Comparison of ENCODE assay signal across 23 cellular contexts in genomic region chr15:100731259-100732156, GRCh38.
DNase-seq lines count a peak whose midpoint lies in the region; ATAC-seq, FAIRE-seq and TF ChIP-seq lines count a peak whose summit lies in the region.
"Had no signal": no experiment of that assay in that cellular context is flagged by ENCODE, and none has a peak within 500 bp of the region (broad histone marks: within the 10 kb centered on the region; RNA-seq: fewer than 3 reads in every experiment).

No MANE protein-coding gene starts in this region.

- no peak for TF ChIP-seq RAD21 in H1 (IDR thresholded peaks at IDR 0.05 in 1 of 2, conservative IDR thresholded peaks at IDR 0.05 in 1 of 2; ENCODE audit: low read depth in 2 of 2, low read length in 2 of 2)

- H4K5ac ChIP-seq in H1 (ENCODE audit: insufficient read length, low read depth, low read length): no peak overlapping the region

- no peak overlapping the region for H2BK5ac ChIP-seq in H1 (ENCODE audit: low read depth, low read length)

- TF ChIP-seq POLR2A in NB4 (IDR thresholded peaks at IDR 0.05; ENCODE audit: extremely low read depth, insufficient read length) (no peak), H1 (IDR thresholded peaks at IDR 0.05; ENCODE audit: control extremely low read depth in 1 of 2, low read depth in 2 of 2, low read length in 2 of 2) (no peak)

- H3K9me3 ChIP-seq in H1 (ENCODE audit: insufficient read depth in 2 of 2, low read depth in 1 of 2, low read length in 1 of 2): no peaks in the 10 kb centered on the region
- H3K9me3 ChIP-seq: psoas muscle, upper lobe of right lung had no signal

- ATAC-seq in HG03342 (IDR thresholded peaks at IDR 0.05; ENCODE audit: unreplicated experiment) (no peak), HG03159 (IDR thresholded peaks at IDR 0.05; ENCODE audit: unreplicated experiment) (no peak)
- ATAC-seq: psoas muscle, upper lobe of right lung had no signal

- no peaks in the 10 kb centered on the region for H3K27me3 ChIP-seq in H1 (replicated peaks in 1 of 4; ENCODE audit: control insufficient read depth in 3 of 4, extremely low read depth in 1 of 4, insufficient read depth in 3 of 4, low read length in 3 of 4)
- no peaks in the 10 kb centered on the region for H3K27me3 ChIP-seq in H7 (ENCODE audit: control insufficient read depth, insufficient read depth, low read length)
- H3K27me3 ChIP-seq: upper lobe of right lung had no signal

- H3K79me1 ChIP-seq in H1 (ENCODE audit: low read depth, low read length): no peaks in the 10 kb centered on the region

- no peak for FAIRE-seq in H1 (lab: Jason Lieb, UNC)
- FAIRE-seq: endothelial cell of umbilical vein, GM12891, small intestine had no signal

- H3K4me2 ChIP-seq in H1 (ENCODE audit: insufficient read depth in 1 of 2, low read depth in 2 of 2, low read length in 2 of 2): no peak overlapping the region
- H3K4me2 ChIP-seq: KMS-11 had no signal

- H3K23me2 ChIP-seq in H1 (ENCODE audit: low read depth, low read length): no peaks in the 10 kb centered on the region

- no peak overlapping the region for H2BK120ac ChIP-seq in H1 (replicated peaks; ENCODE audit: low read depth, low read length)

- no peak overlapping the region for H3K56ac ChIP-seq in H1 (replicated peaks; ENCODE audit: insufficient read length, low read depth, low read length)

- H3K27ac ChIP-seq in H1 (ENCODE audit: low read depth, low read length): no peak overlapping the region
- H3K27ac ChIP-seq: KMS-11, psoas muscle, upper lobe of right lung had no signal

- H3K18ac ChIP-seq in H1 (ENCODE audit: extremely low read depth, low read length): no peak overlapping the region

- H3K4ac ChIP-seq in H1 (replicated peaks; ENCODE audit: insufficient read length, low read depth, low read length): no peak overlapping the region

- H3K9ac ChIP-seq in H1 (replicated peaks in 1 of 4; ENCODE audit: extremely low read depth in 1 of 4, low read depth in 3 of 4, low read length in 3 of 4): no peak overlapping the region
- H3K9ac ChIP-seq: KMS-11 had no signal

- H3K23ac ChIP-seq in H1 (ENCODE audit: insufficient read length): no peak overlapping the region

- H4K91ac ChIP-seq in H1 (replicated peaks; ENCODE audit: insufficient read length, low read length): no peak overlapping the region

- H2BK15ac ChIP-seq in H1 (ENCODE audit: low read length): no peak overlapping the region

- no peak overlapping the region for H4K8ac ChIP-seq in H1 (ENCODE audit: extremely low read depth, insufficient read depth, low read length)

- H3K4me1 ChIP-seq in H1 (replicated peaks in 1 of 4; ENCODE audit: control insufficient read depth in 3 of 4, insufficient read depth in 4 of 4, low read length in 3 of 4): peaks cover 0 to 3% (median 0%) of the 10 kb centered on the region in 4 experiments; a peak in 2 of 7 replicates

- no peak overlapping the region for H2AFZ ChIP-seq in H1 (ENCODE audit: low read length)

- no peak overlapping the region for H3K14ac ChIP-seq in H1 (ENCODE audit: insufficient read length)

- no peak for TF ChIP-seq EP300 in H1 (IDR thresholded peaks at IDR 0.05; ENCODE audit: borderline replicate concordance in 1 of 2, low read depth in 2 of 2, low read length in 2 of 2)

- no peak for TF ChIP-seq CTCF in NB4 (IDR thresholded peaks at IDR 0.05; ENCODE audit: low read depth, low read length)
- TF ChIP-seq CTCF in H1 (IDR thresholded peaks at IDR 0.05; ENCODE audit: control extremely low read depth in 1 of 3, insufficient read depth in 1 of 3, low read depth in 1 of 3, low read length in 3 of 3): no peak

- CTCF ChIA-PET in H1 (lab: Charles Lee; ENCODE audit: partially characterized antibody): interaction anchor here (1.9 kb wide), 1 partner anchor 138 kb away, joined by 5 read pairs; no protein-coding TSS in a partner anchor

- WGBS in H1 (ENCODE audit: extremely low coverage in 1 of 2, insufficient coverage in 1 of 2, insufficient read length in 1 of 2, insufficient replicate concordance in 2 of 2, low coverage in 1 of 2, low lambda C conversion rate in 2 of 2, missing lambda C conversion rate in 1 of 2), 2 experiments: 95% methylated on average over 9 of the region's 10 CpGs; no CpG with 5 or more reads in 1 of the 2 experiments

- H2BK12ac ChIP-seq in H1 (ENCODE audit: low read depth, low read length): no peak overlapping the region

- DNase-seq in GM04503 (ENCODE audit: low read depth) (peak; percentile 37), NB4 (ENCODE audit: low read depth) (peak; percentile 39), H1 (ENCODE audit: low read depth in 1 of 2, low spot score in 2 of 2) (no peak), myocyte (ENCODE audit: low read depth) (peak; percentile 44), H7 (no peak), NCI-H146 (lab: John Stamatoyannopoulos, UW) (no peak)
- DNase-seq: activated CD4-positive, CD25-positive, alpha-beta regulatory T cell; activated naive CD8-positive, alpha-beta T cell treated with anti-CD3 and anti-CD28 coated beads, Interleukin-2, amount 10 ng/mL, durations not matched to agents 7 days and 5 days; cortex of kidney; GF-D8; midbrain; NCI-H1417; NCI-H2171 treated with DMSO at 0.1 percent for 48 hours; NCI-H748 treated with DMSO at 0.1 percent for 48 hours; psoas muscle; stimulated activated CD4-positive, alpha-beta T cell treated with anti-CD3 and anti-CD28 coated beads, Interleukin-4, amount 100 ng/mL, for 4 hours; upper lobe of right lung had no signal

- no peaks in the 10 kb centered on the region for H3K36me3 ChIP-seq in H1 (ENCODE audit: control insufficient read depth in 2 of 4, insufficient read depth in 4 of 4, low read length in 3 of 4)
- H3K36me3 ChIP-seq in H7 (replicated peaks; ENCODE audit: control insufficient read depth, insufficient read depth, low read length): no peaks in the 10 kb centered on the region
- H3K36me3 ChIP-seq: upper lobe of right lung had no signal

- no peaks in the 10 kb centered on the region for H4K20me1 ChIP-seq in H1 (replicated peaks in 1 of 2; ENCODE audit: control insufficient read depth in 1 of 2, insufficient read depth in 2 of 2, low read length in 2 of 2)

- no peaks in the 10 kb centered on the region for H3K79me2 ChIP-seq in H1 (ENCODE audit: control insufficient read depth in 1 of 2, insufficient read depth in 2 of 2, low read length in 2 of 2)

- POLR2A ChIA-PET in H1 (lab: Charles Lee; ENCODE audit: partially characterized antibody): no interaction called here

- H3K4me3 ChIP-seq in NB4 (ENCODE audit: low read depth, low read length) (no peak overlapping the region), H1 (ENCODE audit: extremely low read depth in 1 of 4, insufficient read depth in 2 of 4, low read depth in 3 of 4, low read length in 4 of 4) (no peak overlapping the region), H7 (ENCODE audit: insufficient read depth, low read depth, low read length) (no peak overlapping the region)
- H3K4me3 ChIP-seq: psoas muscle, upper lobe of right lung had no signal

- H2BK20ac ChIP-seq in H1 (ENCODE audit: low read length): no peak overlapping the region

- H2AK5ac ChIP-seq in H1 (ENCODE audit: low read depth, low read length): no peak overlapping the region

TF ChIP-seq in H1, 55 proteins besides CTCF, POLR2A, EP300 and RAD21:
- TF ChIP-seq KDM1A (IDR thresholded peaks at IDR 0.05; ENCODE audit: borderline replicate concordance, low read length): peak; percentile 81; the same call in 1 of the 2 replicates
- TF ChIP-seq, protein P1, sequence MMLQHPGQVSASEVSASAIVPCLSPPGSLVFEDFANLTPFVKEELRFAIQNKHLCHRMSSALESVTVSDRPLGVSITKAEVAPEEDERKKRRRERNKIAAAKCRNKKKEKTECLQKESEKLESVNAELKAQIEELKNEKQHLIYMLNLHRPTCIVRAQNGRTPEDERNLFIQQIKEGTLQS (IDR thresholded peaks at IDR 0.05; ENCODE audit: insufficient read depth, low read depth, low read length): no peak

Comparison
In these comparisons a context has a peak if more than half of its experiments do, and no peak if none do; other contexts are left out.
1. DNase-seq: peak in GM04503 (single experiment), NB4 (single experiment) and myocyte (single experiment); none in H1 (0 of 2), H7 (single experiment) and NCI-H146 (single experiment).